ENCODE assay signal across 8 cellular contexts in genomic region chr20:32456869-32457421, GRCh38.
A peak's percentile ranks its signal among the peaks of the same experiment; 100 is the strongest.
DNase-seq lines count a peak whose midpoint lies in the region; ATAC-seq and TF ChIP-seq lines count a peak whose summit lies in the region.

No MANE protein-coding gene starts in this region.

- H3K4me1 Mint-ChIP-seq in activated CD4-positive, alpha-beta T cell treated with anti-CD3 and anti-CD28 coated beads, Interleukin-2, amount 10 ng/mL, durations not matched to agents 7 days and 5 days: no peaks in the 10 kb centered on the region
- H3K4me1 Mint-ChIP-seq in memory B cell: peaks cover 21% of the 10 kb centered on the region

- POLR2A ChIA-PET in activated CD4-positive, alpha-beta T cell treated with anti-CD3 and anti-CD28 coated beads, Interleukin-2, amount 10 ng/mL, durations not matched to agents 7 days and 5 days (lab: Charles Lee): no interaction called here

- no peak overlapping the region for H3K27ac Mint-ChIP-seq in activated CD4-positive, alpha-beta T cell treated with anti-CD3 and anti-CD28 coated beads, Interleukin-2, amount 10 ng/mL, durations not matched to agents 7 days and 5 days
- no peak overlapping the region for H3K27ac Mint-ChIP-seq in memory B cell

- H3K27me3 ChIP-seq in upper lobe of right lung: no peaks in the 10 kb centered on the region

- H3K36me3 Mint-ChIP-seq in activated CD4-positive, alpha-beta T cell treated with anti-CD3 and anti-CD28 coated beads, Interleukin-2, amount 10 ng/mL, durations not matched to agents 7 days and 5 days (ENCODE audit: low read depth): no peaks in the 10 kb centered on the region
- H3K36me3 Mint-ChIP-seq in memory B cell: peaks cover 10% of the 10 kb centered on the region

- intact Hi-C loops in upper lobe of right lung (cut with DNase I): no loop called here

- TF ChIP-seq CTCF in coronary artery (IDR thresholded peaks at IDR 0.05) (peak; percentile 83), upper lobe of right lung (IDR thresholded peaks at IDR 0.05) (peak; percentile 72)

- no peaks in the 10 kb centered on the region for H3K27me3 Mint-ChIP-seq in activated CD4-positive, alpha-beta T cell treated with anti-CD3 and anti-CD28 coated beads, Interleukin-2, amount 10 ng/mL, durations not matched to agents 7 days and 5 days
- no peaks in the 10 kb centered on the region for H3K27me3 Mint-ChIP-seq in memory B cell

- H3K36me3 ChIP-seq in upper lobe of right lung: peaks cover 18% of the 10 kb centered on the region

- no peaks in the 10 kb centered on the region for H3K9me3 Mint-ChIP-seq in activated CD4-positive, alpha-beta T cell treated with anti-CD3 and anti-CD28 coated beads, Interleukin-2, amount 10 ng/mL, durations not matched to agents 7 days and 5 days
- no peaks in the 10 kb centered on the region for H3K9me3 Mint-ChIP-seq in memory B cell

- no peak overlapping the region for H3K4me3 Mint-ChIP-seq in activated CD4-positive, alpha-beta T cell treated with anti-CD3 and anti-CD28 coated beads, Interleukin-2, amount 10 ng/mL, durations not matched to agents 7 days and 5 days
- no peak overlapping the region for H3K4me3 Mint-ChIP-seq in memory B cell

- peak; percentile 73 for ATAC-seq in memory B cell (ENCODE audit: low read depth)
- ATAC-seq in upper lobe of right lung: peak; percentile 54
- no peak for ATAC-seq in GM18858 (IDR thresholded peaks at IDR 0.05; ENCODE audit: unreplicated experiment)

- no peak overlapping the region for H3K27ac ChIP-seq in coronary artery
- no peak overlapping the region for H3K27ac ChIP-seq in upper lobe of right lung

- CTCF ChIA-PET in activated CD4-positive, alpha-beta T cell treated with anti-CD3 and anti-CD28 coated beads, Interleukin-2, amount 10 ng/mL, durations not matched to agents 7 days and 5 days (lab: Charles Lee): interaction anchor here (1.2 kb wide), 2 partner anchors 16 to 67 kb away, joined by 3 to 4 read pairs; no protein-coding TSS in a partner anchor

- peak; percentile 11 for DNase-seq in activated CD4-positive, alpha-beta T cell treated with anti-CD3 and anti-CD28 coated beads, Interleukin-2, amount 50 U/mL, for 1 hour
- no peak for DNase-seq in activated CD4-positive, alpha-beta T cell treated with anti-CD3 and anti-CD28 coated beads, Interleukin-2, amount 10 ng/mL, durations not matched to agents 7 days and 5 days
- DNase-seq in NCI-H524 (lab: John Stamatoyannopoulos, UW) (peak; percentile 57 to 77), coronary artery (ENCODE audit: low spot score) (no peak), memory B cell (ENCODE audit: low spot score in 2 of 2) (peak; percentile 48 to 73), upper lobe of right lung (no peak)
- no peak for DNase-seq in activated effector memory CD4-positive, alpha-beta T cell treated with Interleukin-2 at 50 U/mL for 16 hours

- peaks cover 13% of the 10 kb centered on the region for H3K4me1 ChIP-seq in upper lobe of right lung

- peak overlapping the region; percentile 76 for H3K4me3 ChIP-seq in coronary artery
- peak overlapping the region; percentile 42 for H3K4me3 ChIP-seq in upper lobe of right lung

- no peaks in the 10 kb centered on the region for H3K9me3 ChIP-seq in upper lobe of right lung

Comparison
In these comparisons a context has a peak if more than half of its experiments do, and no peak if none do; other contexts are left out.
1. DNase-seq: peak in activated CD4-positive, alpha-beta T cell treated with anti-CD3 and anti-CD28 coated beads, Interleukin-2, amount 50 U/mL, for 1 hour (single experiment), NCI-H524 (2 of 2) and memory B cell (2 of 2); none in activated CD4-positive, alpha-beta T cell treated with anti-CD3 and anti-CD28 coated beads, Interleukin-2, amount 10 ng/mL, durations not matched to agents 7 days and 5 days (single experiment), coronary artery (single experiment), upper lobe of right lung (single experiment) and activated effector memory CD4-positive, alpha-beta T cell treated with Interleukin-2 at 50 U/mL for 16 hours (single experiment).